In genomic region chr10:120940299-120940900, GRCh38 we compare ENCODE assay signal across 26 cellular contexts.
DNase-seq lines count a peak whose midpoint lies in the region; TF ChIP-seq lines count a peak whose summit lies in the region.
"Had no signal": no experiment of that assay in that cellular context is flagged by ENCODE, and none has a peak within 500 bp of the region (broad histone marks: within the 10 kb centered on the region; RNA-seq: fewer than 3 reads in every experiment).

No MANE protein-coding gene starts in this region.

- H3K27ac Mint-ChIP-seq in activated CD4-positive, alpha-beta memory T cell treated with anti-CD3 and anti-CD28 coated beads for 36 hours = no peak overlapping the region
- H3K27ac Mint-ChIP-seq: activated CD4-positive, alpha-beta memory T cell treated with anti-CD3 and anti-CD28 coated beads, Interleukin-2, amount 10 ng/mL, durations not matched to agents 7 days and 5 days; activated naive CD4-positive, alpha-beta T cell treated with anti-CD3 and anti-CD28 coated beads for 36 hours; CD4-positive, alpha-beta T cell had no signal

- in situ Hi-C loops in G401 (cut with HindIII; ENCODE audit: low sequenced_read_pairs) = no loop called here

- DNase-seq in cardiac septum (ENCODE audit: low spot score) (peak; percentile 57), right atrium auricular region (ENCODE audit: low spot score) (no peak), NCI-H82 treated with DMSO at 0.1 percent for 48 hours (lab: John Stamatoyannopoulos, UW; ENCODE audit: unreplicated experiment) (peak; percentile 14), iPS-NIHi7 (ENCODE audit: extremely low spot score) (peak; percentile 29), G401 (ENCODE audit: low spot score) (no peak), cerebellar cortex (ENCODE audit: low spot score) (no peak)
- DNase-seq in effector CD4-positive, alpha-beta T cell = no peak
- no peak for DNase-seq in activated CD4-positive, alpha-beta memory T cell treated with anti-CD3 and anti-CD28 coated beads for 36 hours
- DNase-seq: activated CD4-positive, alpha-beta memory T cell treated with anti-CD3 and anti-CD28 coated beads, Interleukin-2, amount 10 ng/mL, durations not matched to agents 7 days and 5 days; activated CD4-positive, CD25-positive, alpha-beta regulatory T cell treated with anti-CD3 and anti-CD28 coated beads, Interleukin-2, amount 50 U/mL, for 72 hours; activated CD8-positive, alpha-beta memory T cell treated with anti-CD3 and anti-CD28 coated beads, Interleukin-2, amount 50 U/mL, for 4 hours; activated naive CD4-positive, alpha-beta T cell treated with anti-CD3 and anti-CD28 coated beads for 36 hours; CD4-positive, alpha-beta T cell; dorsolateral prefrontal cortex; hypothalamus; mesenchymal stem cell; NCI-H146; NCI-H2107; NCI-H446 treated with DMSO at 0.1 percent for 48 hours; psoas muscle; SHP77; stimulated activated CD4-positive, alpha-beta T cell treated with anti-CD3 and anti-CD28 coated beads, Interleukin-4, amount 100 ng/mL, for 24 hours; T-helper 2 cell; tibial artery had no signal

- peaks cover 7% of the 10 kb centered on the region for H3K27me3 Mint-ChIP-seq in activated CD4-positive, alpha-beta memory T cell treated with anti-CD3 and anti-CD28 coated beads for 36 hours
- H3K27me3 Mint-ChIP-seq: activated CD4-positive, alpha-beta memory T cell treated with anti-CD3 and anti-CD28 coated beads, Interleukin-2, amount 10 ng/mL, durations not matched to agents 7 days and 5 days had no signal

- CTCF ChIA-PET in activated CD4-positive, alpha-beta memory T cell treated with anti-CD3 and anti-CD28 coated beads for 36 hours (lab: Charles Lee) = no interaction called here

- H3K4me1 ChIP-seq in right atrium auricular region = no peaks in the 10 kb centered on the region
- H3K4me1 ChIP-seq: psoas muscle had no signal

- no peaks in the 10 kb centered on the region for H3K36me3 ChIP-seq in right atrium auricular region
- H3K36me3 ChIP-seq: gastroesophageal sphincter, tibial artery had no signal

- H3K4me1 Mint-ChIP-seq in activated CD4-positive, alpha-beta memory T cell treated with anti-CD3 and anti-CD28 coated beads for 36 hours (ENCODE audit: low read depth) = peaks cover 5% of the 10 kb centered on the region

- H3K9me3 Mint-ChIP-seq in activated CD4-positive, alpha-beta memory T cell treated with anti-CD3 and anti-CD28 coated beads for 36 hours = no peaks in the 10 kb centered on the region
- H3K9me3 Mint-ChIP-seq: activated CD4-positive, alpha-beta memory T cell treated with anti-CD3 and anti-CD28 coated beads, Interleukin-2, amount 10 ng/mL, durations not matched to agents 7 days and 5 days; activated naive CD4-positive, alpha-beta T cell treated with anti-CD3 and anti-CD28 coated beads for 36 hours; CD4-positive, alpha-beta T cell had no signal

- H3K4me3 Mint-ChIP-seq in activated CD4-positive, alpha-beta memory T cell treated with anti-CD3 and anti-CD28 coated beads for 36 hours = no peak overlapping the region
- H3K4me3 Mint-ChIP-seq: activated CD4-positive, alpha-beta memory T cell treated with anti-CD3 and anti-CD28 coated beads, Interleukin-2, amount 10 ng/mL, durations not matched to agents 7 days and 5 days; activated naive CD4-positive, alpha-beta T cell treated with anti-CD3 and anti-CD28 coated beads for 36 hours; brain; CD4-positive, alpha-beta T cell had no signal

- TF ChIP-seq CTCF in right atrium auricular region (IDR thresholded peaks at IDR 0.05) = no peak

- POLR2A ChIA-PET in activated CD4-positive, alpha-beta memory T cell treated with anti-CD3 and anti-CD28 coated beads for 36 hours (lab: Charles Lee) = no interaction called here

- intact Hi-C loops in cardiac septum (cut with DNase I) = loop anchor here (5.0 kb wide), 1 partner anchor 947 kb away; no protein-coding TSS in a partner anchor
- intact Hi-C loops in activated CD4-positive, alpha-beta memory T cell treated with anti-CD3 and anti-CD28 coated beads for 36 hours (cut with micrococcal nuclease) = no loop called here

- no peaks in the 10 kb centered on the region for H3K36me3 Mint-ChIP-seq in activated CD4-positive, alpha-beta memory T cell treated with anti-CD3 and anti-CD28 coated beads for 36 hours
- H3K36me3 Mint-ChIP-seq: brain had no signal

- no peak overlapping the region for H3K27ac ChIP-seq in right atrium auricular region
- H3K27ac ChIP-seq: dorsolateral prefrontal cortex, gastroesophageal sphincter, psoas muscle, tibial artery had no signal

- H3K9me3 ChIP-seq in right atrium auricular region = no peaks in the 10 kb centered on the region
- H3K9me3 ChIP-seq: gastroesophageal sphincter, psoas muscle, tibial artery had no signal

- H3K4me3 ChIP-seq in right atrium auricular region = no peak overlapping the region
- H3K4me3 ChIP-seq: dorsolateral prefrontal cortex, gastroesophageal sphincter, psoas muscle, tibial artery had no signal

- H3K27me3 ChIP-seq in right atrium auricular region = no peaks in the 10 kb centered on the region
- H3K27me3 ChIP-seq: dorsolateral prefrontal cortex, gastroesophageal sphincter had no signal

Comparison
In these comparisons a context has a peak if more than half of its experiments do, and no peak if none do; other contexts are left out.
1. DNase-seq: peak in cardiac septum (single experiment), NCI-H82 treated with DMSO at 0.1 percent for 48 hours (single experiment) and iPS-NIHi7 (single experiment); none in right atrium auricular region (single experiment), effector CD4-positive, alpha-beta T cell (single experiment), G401 (single experiment), cerebellar cortex (single experiment) and activated CD4-positive, alpha-beta memory T cell treated with anti-CD3 and anti-CD28 coated beads for 36 hours (single experiment).